Comparison of ENCODE assay signal across 1 cellular context in the genomic region with DNA sequence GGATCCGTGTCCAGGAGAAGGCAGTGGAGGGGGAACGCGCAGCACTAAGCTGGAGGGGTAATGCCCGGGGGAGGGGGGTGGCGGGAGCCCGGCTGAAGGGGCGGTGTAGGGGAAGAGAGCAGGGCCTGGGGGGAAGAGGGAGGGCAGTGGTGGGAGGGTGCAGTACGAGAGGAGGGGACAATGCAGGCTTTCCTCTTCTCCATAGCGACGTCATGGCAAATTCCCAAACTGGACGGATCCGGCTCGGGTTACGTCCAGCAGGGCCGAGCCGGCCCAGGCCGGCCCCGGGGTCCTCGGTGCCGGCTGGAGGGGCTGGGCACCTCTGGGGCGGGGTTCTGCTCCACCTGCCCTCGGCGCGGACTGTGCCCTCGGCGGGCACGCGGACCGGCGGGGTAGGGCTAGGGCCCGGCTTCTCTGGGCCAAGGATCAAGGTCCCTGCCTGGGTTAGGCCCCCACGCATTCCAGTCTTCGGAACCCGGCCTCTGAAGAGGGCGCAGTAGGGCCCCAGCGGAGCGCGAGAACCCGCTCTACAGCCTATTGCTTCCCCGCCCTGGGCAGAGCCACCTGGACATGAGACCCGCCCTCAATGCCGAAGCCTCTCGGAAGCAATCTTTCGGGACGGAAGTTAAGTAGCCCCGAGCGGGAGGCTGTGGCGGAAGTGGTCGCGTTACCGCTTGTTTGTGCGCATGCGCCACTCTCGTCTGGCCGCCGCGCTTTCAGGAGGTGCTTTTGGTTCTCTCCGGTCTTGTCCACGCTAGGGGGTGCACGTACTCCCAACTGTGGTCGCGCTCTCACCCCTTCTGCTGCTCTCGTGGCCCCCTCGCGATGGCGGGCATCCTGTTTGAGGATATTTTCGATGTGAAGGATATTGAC.
TF ChIP-seq lines count a peak whose summit lies in the region.

No MANE protein-coding gene starts in this region.

TF ChIP-seq in HepG2, 621 proteins besides CTCF, POLR2A, EP300 and RAD21 (continued from another document and continues in another):
- 0 out of 2 replicates have a peak, but pooled peaks have one; percentile 59 for TF ChIP-seq ZNF101 (CRISPR knock-in tag; IDR thresholded peaks at IDR 0.05; ENCODE audit: borderline replicate concordance, low read depth)
- TF ChIP-seq, protein P1, sequence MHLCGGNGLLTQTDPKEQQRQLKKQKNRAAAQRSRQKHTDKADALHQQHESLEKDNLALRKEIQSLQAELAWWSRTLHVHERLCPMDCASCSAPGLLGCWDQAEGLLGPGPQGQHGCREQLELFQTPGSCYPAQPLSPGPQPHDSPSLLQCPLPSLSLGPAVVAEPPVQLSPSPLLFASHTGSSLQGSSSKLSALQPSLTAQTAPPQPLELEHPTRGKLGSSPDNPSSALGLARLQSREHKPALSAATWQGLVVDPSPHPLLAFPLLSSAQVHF (CRISPR knock-in tag; IDR thresholded peaks at IDR 0.05) = no peak
- TF ChIP-seq ZFP90 (CRISPR knock-in tag; IDR thresholded peaks at IDR 0.05; ENCODE audit: borderline replicate concordance) = peak; percentile 72; the same call in 1 of the 2 replicates
- TF ChIP-seq HMG20B (CRISPR knock-in tag; conservative IDR thresholded peaks at IDR 0.05) = peak; percentile 70; the same call in 1 of the 2 replicates
- TF ChIP-seq TOE1 (CRISPR knock-in tag; IDR thresholded peaks at IDR 0.05) = peak; percentile 38; the same call in 1 of the 2 replicates
- TF ChIP-seq ZNF607 (CRISPR knock-in tag; IDR thresholded peaks at IDR 0.05; ENCODE audit: borderline replicate concordance) = peak; percentile 90; the same call in 1 of the 2 replicates
- peak; percentile 18; the same call in 1 of the 2 replicates for TF ChIP-seq ZBTB7A (CRISPR knock-in tag; IDR thresholded peaks at IDR 0.05)
- TF ChIP-seq ZNF713 (CRISPR knock-in tag; IDR thresholded peaks at IDR 0.05) = no peak
- peak; percentile 75; the same call in 2 of the 3 replicates for TF ChIP-seq MXI1 (IDR thresholded peaks at IDR 0.05; ENCODE audit: borderline replicate concordance, low read depth, low read length)
- no peak for TF ChIP-seq HNRNPUL1 (IDR thresholded peaks at IDR 0.05; ENCODE audit: low read depth, low read length)
- no peak for TF ChIP-seq ZFP37 (CRISPR knock-in tag; IDR thresholded peaks at IDR 0.05; ENCODE audit: borderline replicate concordance)
- peak; percentile 91 for TF ChIP-seq AGO1 (IDR thresholded peaks at IDR 0.05; ENCODE audit: low read depth, low read length, poor library complexity, severe bottlenecking)
- TF ChIP-seq GABPA (IDR thresholded peaks at IDR 0.05; ENCODE audit: low read depth, low read length) = no peak
- peak; percentile 98 for TF ChIP-seq GABPA (CRISPR knock-in tag; IDR thresholded peaks at IDR 0.05; ENCODE audit: low read depth)
- TF ChIP-seq KLF11 (CRISPR knock-in tag; IDR thresholded peaks at IDR 0.05) = no peak
- no peak for TF ChIP-seq HOXD1 (CRISPR knock-in tag; IDR thresholded peaks at IDR 0.05)
- peak; percentile 90 for TF ChIP-seq PPARG (CRISPR knock-in tag; conservative IDR thresholded peaks at IDR 0.05)
- TF ChIP-seq, protein P2, sequence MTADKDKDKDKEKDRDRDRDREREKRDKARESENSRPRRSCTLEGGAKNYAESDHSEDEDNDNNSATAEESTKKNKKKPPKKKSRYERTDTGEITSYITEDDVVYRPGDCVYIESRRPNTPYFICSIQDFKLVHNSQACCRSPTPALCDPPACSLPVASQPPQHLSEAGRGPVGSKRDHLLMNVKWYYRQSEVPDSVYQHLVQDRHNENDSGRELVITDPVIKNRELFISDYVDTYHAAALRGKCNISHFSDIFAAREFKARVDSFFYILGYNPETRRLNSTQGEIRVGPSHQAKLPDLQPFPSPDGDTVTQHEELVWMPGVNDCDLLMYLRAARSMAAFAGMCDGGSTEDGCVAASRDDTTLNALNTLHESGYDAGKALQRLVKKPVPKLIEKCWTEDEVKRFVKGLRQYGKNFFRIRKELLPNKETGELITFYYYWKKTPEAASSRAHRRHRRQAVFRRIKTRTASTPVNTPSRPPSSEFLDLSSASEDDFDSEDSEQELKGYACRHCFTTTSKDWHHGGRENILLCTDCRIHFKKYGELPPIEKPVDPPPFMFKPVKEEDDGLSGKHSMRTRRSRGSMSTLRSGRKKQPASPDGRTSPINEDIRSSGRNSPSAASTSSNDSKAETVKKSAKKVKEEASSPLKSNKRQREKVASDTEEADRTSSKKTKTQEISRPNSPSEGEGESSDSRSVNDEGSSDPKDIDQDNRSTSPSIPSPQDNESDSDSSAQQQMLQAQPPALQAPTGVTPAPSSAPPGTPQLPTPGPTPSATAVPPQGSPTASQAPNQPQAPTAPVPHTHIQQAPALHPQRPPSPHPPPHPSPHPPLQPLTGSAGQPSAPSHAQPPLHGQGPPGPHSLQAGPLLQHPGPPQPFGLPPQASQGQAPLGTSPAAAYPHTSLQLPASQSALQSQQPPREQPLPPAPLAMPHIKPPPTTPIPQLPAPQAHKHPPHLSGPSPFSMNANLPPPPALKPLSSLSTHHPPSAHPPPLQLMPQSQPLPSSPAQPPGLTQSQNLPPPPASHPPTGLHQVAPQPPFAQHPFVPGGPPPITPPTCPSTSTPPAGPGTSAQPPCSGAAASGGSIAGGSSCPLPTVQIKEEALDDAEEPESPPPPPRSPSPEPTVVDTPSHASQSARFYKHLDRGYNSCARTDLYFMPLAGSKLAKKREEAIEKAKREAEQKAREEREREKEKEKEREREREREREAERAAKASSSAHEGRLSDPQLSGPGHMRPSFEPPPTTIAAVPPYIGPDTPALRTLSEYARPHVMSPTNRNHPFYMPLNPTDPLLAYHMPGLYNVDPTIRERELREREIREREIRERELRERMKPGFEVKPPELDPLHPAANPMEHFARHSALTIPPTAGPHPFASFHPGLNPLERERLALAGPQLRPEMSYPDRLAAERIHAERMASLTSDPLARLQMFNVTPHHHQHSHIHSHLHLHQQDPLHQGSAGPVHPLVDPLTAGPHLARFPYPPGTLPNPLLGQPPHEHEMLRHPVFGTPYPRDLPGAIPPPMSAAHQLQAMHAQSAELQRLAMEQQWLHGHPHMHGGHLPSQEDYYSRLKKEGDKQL (CRISPR knock-in tag; IDR thresholded peaks at IDR 0.05; ENCODE audit: low read depth) = 0 out of 2 replicates have a peak, but pooled peaks have one; percentile 39
- no peak for TF ChIP-seq SOX6 (IDR thresholded peaks at IDR 0.05)
- TF ChIP-seq SOX6 (CRISPR knock-in tag; IDR thresholded peaks at IDR 0.05) = peak; percentile 76
- TF ChIP-seq CBFB (CRISPR knock-in tag; IDR thresholded peaks at IDR 0.05) = peak; percentile 72; the same call in 1 of the 2 replicates
- 0 out of 2 replicates have a peak, but pooled peaks have one; percentile 49 for TF ChIP-seq SRY (CRISPR knock-in tag; IDR thresholded peaks at IDR 0.05)
- peak; percentile 87 for TF ChIP-seq MED1 (CRISPR knock-in tag; IDR thresholded peaks at IDR 0.05)
- no peak for TF ChIP-seq ZNF468 (CRISPR knock-in tag; IDR thresholded peaks at IDR 0.05)
- TF ChIP-seq, protein P3, sequence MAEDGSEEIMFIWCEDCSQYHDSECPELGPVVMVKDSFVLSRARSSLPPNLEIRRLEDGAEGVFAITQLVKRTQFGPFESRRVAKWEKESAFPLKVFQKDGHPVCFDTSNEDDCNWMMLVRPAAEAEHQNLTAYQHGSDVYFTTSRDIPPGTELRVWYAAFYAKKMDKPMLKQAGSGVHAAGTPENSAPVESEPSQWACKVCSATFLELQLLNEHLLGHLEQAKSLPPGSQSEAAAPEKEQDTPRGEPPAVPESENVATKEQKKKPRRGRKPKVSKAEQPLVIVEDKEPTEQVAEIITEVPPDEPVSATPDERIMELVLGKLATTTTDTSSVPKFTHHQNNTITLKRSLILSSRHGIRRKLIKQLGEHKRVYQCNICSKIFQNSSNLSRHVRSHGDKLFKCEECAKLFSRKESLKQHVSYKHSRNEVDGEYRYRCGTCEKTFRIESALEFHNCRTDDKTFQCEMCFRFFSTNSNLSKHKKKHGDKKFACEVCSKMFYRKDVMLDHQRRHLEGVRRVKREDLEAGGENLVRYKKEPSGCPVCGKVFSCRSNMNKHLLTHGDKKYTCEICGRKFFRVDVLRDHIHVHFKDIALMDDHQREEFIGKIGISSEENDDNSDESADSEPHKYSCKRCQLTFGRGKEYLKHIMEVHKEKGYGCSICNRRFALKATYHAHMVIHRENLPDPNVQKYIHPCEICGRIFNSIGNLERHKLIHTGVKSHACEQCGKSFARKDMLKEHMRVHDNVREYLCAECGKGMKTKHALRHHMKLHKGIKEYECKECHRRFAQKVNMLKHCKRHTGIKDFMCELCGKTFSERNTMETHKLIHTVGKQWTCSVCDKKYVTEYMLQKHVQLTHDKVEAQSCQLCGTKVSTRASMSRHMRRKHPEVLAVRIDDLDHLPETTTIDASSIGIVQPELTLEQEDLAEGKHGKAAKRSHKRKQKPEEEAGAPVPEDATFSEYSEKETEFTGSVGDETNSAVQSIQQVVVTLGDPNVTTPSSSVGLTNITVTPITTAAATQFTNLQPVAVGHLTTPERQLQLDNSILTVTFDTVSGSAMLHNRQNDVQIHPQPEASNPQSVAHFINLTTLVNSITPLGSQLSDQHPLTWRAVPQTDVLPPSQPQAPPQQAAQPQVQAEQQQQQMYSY (CRISPR knock-in tag; IDR thresholded peaks at IDR 0.05) = no peak
- no peak for TF ChIP-seq MAFK (conservative IDR thresholded peaks at IDR 0.05 in 1 of 2, IDR thresholded peaks at IDR 0.05 in 1 of 2; ENCODE audit: low read length in 2 of 2)
- TF ChIP-seq, protein P4, sequence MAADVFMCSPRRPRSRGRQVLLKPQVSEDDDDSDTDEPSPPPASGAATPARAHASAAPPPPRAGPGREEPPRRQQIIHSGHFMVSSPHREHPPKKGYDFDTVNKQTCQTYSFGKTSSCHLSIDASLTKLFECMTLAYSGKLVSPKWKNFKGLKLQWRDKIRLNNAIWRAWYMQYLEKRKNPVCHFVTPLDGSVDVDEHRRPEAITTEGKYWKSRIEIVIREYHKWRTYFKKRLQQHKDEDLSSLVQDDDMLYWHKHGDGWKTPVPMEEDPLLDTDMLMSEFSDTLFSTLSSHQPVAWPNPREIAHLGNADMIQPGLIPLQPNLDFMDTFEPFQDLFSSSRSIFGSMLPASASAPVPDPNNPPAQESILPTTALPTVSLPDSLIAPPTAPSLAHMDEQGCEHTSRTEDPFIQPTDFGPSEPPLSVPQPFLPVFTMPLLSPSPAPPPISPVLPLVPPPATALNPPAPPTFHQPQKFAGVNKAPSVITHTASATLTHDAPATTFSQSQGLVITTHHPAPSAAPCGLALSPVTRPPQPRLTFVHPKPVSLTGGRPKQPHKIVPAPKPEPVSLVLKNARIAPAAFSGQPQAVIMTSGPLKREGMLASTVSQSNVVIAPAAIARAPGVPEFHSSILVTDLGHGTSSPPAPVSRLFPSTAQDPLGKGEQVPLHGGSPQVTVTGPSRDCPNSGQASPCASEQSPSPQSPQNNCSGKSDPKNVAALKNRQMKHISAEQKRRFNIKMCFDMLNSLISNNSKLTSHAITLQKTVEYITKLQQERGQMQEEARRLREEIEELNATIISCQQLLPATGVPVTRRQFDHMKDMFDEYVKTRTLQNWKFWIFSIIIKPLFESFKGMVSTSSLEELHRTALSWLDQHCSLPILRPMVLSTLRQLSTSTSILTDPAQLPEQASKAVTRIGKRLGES (CRISPR knock-in tag; IDR thresholded peaks at IDR 0.05; ENCODE audit: borderline replicate concordance) = no peak
- no peak; the same call in 1 of the 2 replicates for TF ChIP-seq MED13 (CRISPR knock-in tag; IDR thresholded peaks at IDR 0.05)
- TF ChIP-seq ZBTB21 (CRISPR knock-in tag; IDR thresholded peaks at IDR 0.05) = no peak
- no peak for TF ChIP-seq ZNF292 (CRISPR knock-in tag; IDR thresholded peaks at IDR 0.05; ENCODE audit: borderline replicate concordance, low read depth)
- peak; percentile 33; the same call in 1 of the 2 replicates for TF ChIP-seq NR2F2 (IDR thresholded peaks at IDR 0.05; ENCODE audit: borderline replicate concordance, low read depth)
- TF ChIP-seq, protein P5, sequence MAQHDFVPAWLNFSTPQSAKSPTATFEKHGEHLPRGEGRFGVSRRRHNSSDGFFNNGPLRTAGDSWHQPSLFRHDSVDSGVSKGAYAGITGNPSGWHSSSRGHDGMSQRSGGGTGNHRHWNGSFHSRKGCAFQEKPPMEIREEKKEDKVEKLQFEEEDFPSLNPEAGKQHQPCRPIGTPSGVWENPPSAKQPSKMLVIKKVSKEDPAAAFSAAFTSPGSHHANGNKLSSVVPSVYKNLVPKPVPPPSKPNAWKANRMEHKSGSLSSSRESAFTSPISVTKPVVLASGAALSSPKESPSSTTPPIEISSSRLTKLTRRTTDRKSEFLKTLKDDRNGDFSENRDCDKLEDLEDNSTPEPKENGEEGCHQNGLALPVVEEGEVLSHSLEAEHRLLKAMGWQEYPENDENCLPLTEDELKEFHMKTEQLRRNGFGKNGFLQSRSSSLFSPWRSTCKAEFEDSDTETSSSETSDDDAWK (CRISPR knock-in tag; IDR thresholded peaks at IDR 0.05) = no peak
- peak; percentile 45; the same call in 1 of the 2 replicates for TF ChIP-seq ZNF768 (CRISPR knock-in tag; IDR thresholded peaks at IDR 0.05)
- TF ChIP-seq NFYC (CRISPR knock-in tag; IDR thresholded peaks at IDR 0.05) = peak; percentile 51
- TF ChIP-seq ZNF510 (CRISPR knock-in tag; IDR thresholded peaks at IDR 0.05; ENCODE audit: low read depth) = peak; percentile 90
- TF ChIP-seq, protein P6, sequence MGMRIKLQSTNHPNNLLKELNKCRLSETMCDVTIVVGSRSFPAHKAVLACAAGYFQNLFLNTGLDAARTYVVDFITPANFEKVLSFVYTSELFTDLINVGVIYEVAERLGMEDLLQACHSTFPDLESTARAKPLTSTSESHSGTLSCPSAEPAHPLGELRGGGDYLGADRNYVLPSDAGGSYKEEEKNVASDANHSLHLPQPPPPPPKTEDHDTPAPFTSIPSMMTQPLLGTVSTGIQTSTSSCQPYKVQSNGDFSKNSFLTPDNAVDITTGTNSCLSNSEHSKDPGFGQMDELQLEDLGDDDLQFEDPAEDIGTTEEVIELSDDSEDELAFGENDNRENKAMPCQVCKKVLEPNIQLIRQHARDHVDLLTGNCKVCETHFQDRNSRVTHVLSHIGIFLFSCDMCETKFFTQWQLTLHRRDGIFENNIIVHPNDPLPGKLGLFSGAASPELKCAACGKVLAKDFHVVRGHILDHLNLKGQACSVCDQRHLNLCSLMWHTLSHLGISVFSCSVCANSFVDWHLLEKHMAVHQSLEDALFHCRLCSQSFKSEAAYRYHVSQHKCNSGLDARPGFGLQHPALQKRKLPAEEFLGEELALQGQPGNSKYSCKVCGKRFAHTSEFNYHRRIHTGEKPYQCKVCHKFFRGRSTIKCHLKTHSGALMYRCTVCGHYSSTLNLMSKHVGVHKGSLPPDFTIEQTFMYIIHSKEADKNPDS (CRISPR knock-in tag; IDR thresholded peaks at IDR 0.05) = no peak
- TF ChIP-seq, protein P7, sequence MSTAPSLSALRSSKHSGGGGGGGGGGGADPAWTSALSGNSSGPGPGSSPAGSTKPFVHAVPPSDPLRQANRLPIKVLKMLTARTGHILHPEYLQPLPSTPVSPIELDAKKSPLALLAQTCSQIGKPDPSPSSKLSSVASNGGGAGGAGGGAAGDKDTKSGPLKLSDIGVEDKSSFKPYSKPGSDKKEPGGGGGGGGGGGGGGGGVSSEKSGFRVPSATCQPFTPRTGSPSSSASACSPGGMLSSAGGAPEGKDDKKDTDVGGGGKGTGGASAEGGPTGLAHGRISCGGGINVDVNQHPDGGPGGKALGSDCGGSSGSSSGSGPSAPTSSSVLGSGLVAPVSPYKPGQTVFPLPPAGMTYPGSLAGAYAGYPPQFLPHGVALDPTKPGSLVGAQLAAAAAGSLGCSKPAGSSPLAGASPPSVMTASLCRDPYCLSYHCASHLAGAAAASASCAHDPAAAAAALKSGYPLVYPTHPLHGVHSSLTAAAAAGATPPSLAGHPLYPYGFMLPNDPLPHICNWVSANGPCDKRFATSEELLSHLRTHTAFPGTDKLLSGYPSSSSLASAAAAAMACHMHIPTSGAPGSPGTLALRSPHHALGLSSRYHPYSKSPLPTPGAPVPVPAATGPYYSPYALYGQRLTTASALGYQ (CRISPR knock-in tag; IDR thresholded peaks at IDR 0.05) = 0 out of 2 replicates have a peak, but pooled peaks have one; percentile 34
- TF ChIP-seq, protein P8, sequence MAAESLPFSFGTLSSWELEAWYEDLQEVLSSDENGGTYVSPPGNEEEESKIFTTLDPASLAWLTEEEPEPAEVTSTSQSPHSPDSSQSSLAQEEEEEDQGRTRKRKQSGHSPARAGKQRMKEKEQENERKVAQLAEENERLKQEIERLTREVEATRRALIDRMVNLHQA (CRISPR knock-in tag; IDR thresholded peaks at IDR 0.05) = no peak; the same call in 1 of the 2 replicates
